29 cellular contexts compared by ENCODE assay signal in genomic region chr2:190953257-190953656, GRCh38.
"Had no signal": no experiment of that assay in that cellular context is flagged by ENCODE, and none has a peak within 500 bp of the region (broad histone marks: within the 10 kb centered on the region; RNA-seq: fewer than 3 reads in every experiment).

No MANE protein-coding gene starts in this region.

- H3K27me3 ChIP-seq: esophagus squamous epithelium had no signal

- H3K27ac ChIP-seq: epithelial cell of prostate, esophagus squamous epithelium, VCaP had no signal

- ATAC-seq: activated CD4-positive, CD25-positive, alpha-beta regulatory T cell treated with anti-CD3 and anti-CD28 coated beads, Interleukin-2, amount 50 U/mL, for 24 hours; effector memory CD8-positive, alpha-beta T cell had no signal

- FAIRE-seq: astrocyte, colon, frontal cortex had no signal

- H3K36me3 ChIP-seq: esophagus squamous epithelium had no signal

- DNase-seq: activated B cell treated with CpG ODN at 0.5 μM for 24 hours; activated CD4-positive, alpha-beta memory T cell treated with anti-CD3 and anti-CD28 coated beads, Interleukin-2, amount 10 ng/mL, durations not matched to agents 7 days and 5 days; activated CD4-positive, alpha-beta T cell treated with anti-CD3 and anti-CD28 coated beads, Interleukin-2, amount 10 ng/mL, durations not matched to agents 7 days and 5 days; activated CD4-positive, alpha-beta T cell treated with anti-CD3 and anti-CD28 coated beads, Interleukin-2, amount 50 U/mL, for 4 hours; activated CD8-positive, alpha-beta memory T cell treated with anti-CD3 and anti-CD28 coated beads, Interleukin-2, amount 50 U/mL, for 48 hours; activated effector memory CD4-positive, alpha-beta T cell treated with Interleukin-2 at 50 U/mL for 16 hours; activated gamma-delta T cell treated with Interleukin-2 at 50 U/mL for 16 hours; activated naive CD4-positive, alpha-beta T cell treated with anti-CD3 and anti-CD28 coated beads, Interleukin-2, amount 50 U/mL, for 16 hours; activated naive CD4-positive, alpha-beta T cell treated with Interleukin-2 at 50 U/mL for 16 hours; activated T-cell treated with anti-CD3 and anti-CD28 coated beads for 4 hours; activated T-cell treated with anti-CD3 and anti-CD28 coated beads, Interleukin-2, amount 50 U/mL, for 24 hours; activated T-cell treated with anti-CD3 and anti-CD28 coated beads, Interleukin-2, amount 50 U/mL, for 72 hours; amniotic stem cell; anterior cingulate cortex; caudate nucleus; cortex of kidney; dermis blood vessel endothelial cell; effector CD4-positive, alpha-beta T cell; effector memory CD8-positive, alpha-beta T cell; esophagus squamous epithelium; foreskin fibroblast; head of caudate nucleus; T-helper 2 cell had no signal

- H3K4me3 ChIP-seq: esophagus squamous epithelium had no signal
